In genomic region chr5:34651791-34652190, GRCh38 we compare ENCODE assay signal across 30 cellular contexts.
"Had no signal": no experiment of that assay in that cellular context is flagged by ENCODE, and none has a peak within 500 bp of the region (broad histone marks: within the 10 kb centered on the region; RNA-seq: fewer than 3 reads in every experiment).

No MANE protein-coding gene starts in this region.

- H3K9me3 ChIP-seq: body of pancreas, esophagus muscularis mucosa, gastrocnemius medialis, heart left ventricle had no signal

- FAIRE-seq: colon had no signal

- H3K4me3 ChIP-seq: body of pancreas, esophagus muscularis mucosa, gastrocnemius medialis, heart left ventricle had no signal

- DNase-seq: activated CD4-positive, alpha-beta memory T cell treated with anti-CD3 and anti-CD28 coated beads, Interleukin-2, amount 10 ng/mL, durations not matched to agents 7 days and 5 days; activated CD4-positive, alpha-beta T cell treated with anti-CD3 and anti-CD28 coated beads for 1 hour; activated CD4-positive, alpha-beta T cell treated with anti-CD3 and anti-CD28 coated beads for 4 hours; activated CD4-positive, alpha-beta T cell treated with anti-CD3 and anti-CD28 coated beads, Interleukin-2, amount 10 ng/mL, durations not matched to agents 7 days and 5 days; activated CD4-positive, alpha-beta T cell treated with anti-CD3 and anti-CD28 coated beads, Interleukin-2, amount 50 U/mL, for 4 hours; activated CD8-positive, alpha-beta memory T cell treated with anti-CD3 and anti-CD28 coated beads, Interleukin-2, amount 50 U/mL, for 48 hours; activated gamma-delta T cell treated with Interleukin-2 at 50 U/mL for 16 hours; activated naive CD4-positive, alpha-beta T cell treated with anti-CD3 and anti-CD28 coated beads, Interleukin-2, amount 50 U/mL, for 16 hours; activated naive CD4-positive, alpha-beta T cell treated with Interleukin-2 at 50 U/mL for 16 hours; activated T-cell treated with anti-CD3 and anti-CD28 coated beads for 4 hours; activated T-cell treated with anti-CD3 and anti-CD28 coated beads, Interleukin-2, amount 50 U/mL, for 24 hours; activated T-cell treated with anti-CD3 and anti-CD28 coated beads, Interleukin-2, amount 50 U/mL, for 72 hours; amygdala; aorta; body of pancreas; caudate nucleus; cortex of kidney; dermis blood vessel endothelial cell; effector CD4-positive, alpha-beta T cell; effector memory CD8-positive, alpha-beta T cell; erythroblast; foreskin keratinocyte; gastrocnemius medialis; glutamatergic neuron; heart left ventricle; T-helper 2 cell had no signal

- H3K36me3 ChIP-seq: esophagus muscularis mucosa, gastrocnemius medialis, heart left ventricle had no signal

- H3K27ac ChIP-seq: body of pancreas, esophagus muscularis mucosa, foreskin keratinocyte, gastrocnemius medialis, heart left ventricle, VCaP had no signal

- H3K4me1 ChIP-seq: foreskin keratinocyte had no signal

- H3K27me3 ChIP-seq: body of pancreas, esophagus muscularis mucosa had no signal

- ATAC-seq: activated T-cell treated with anti-CD3 and anti-CD28 coated beads, Interleukin-2, amount 50 U/mL, for 72 hours; body of pancreas; effector memory CD8-positive, alpha-beta T cell; foreskin keratinocyte; gastrocnemius medialis; heart left ventricle; WTC11 had no signal
